Comparison of ENCODE assay signal across 14 cellular contexts in the genomic region with DNA sequence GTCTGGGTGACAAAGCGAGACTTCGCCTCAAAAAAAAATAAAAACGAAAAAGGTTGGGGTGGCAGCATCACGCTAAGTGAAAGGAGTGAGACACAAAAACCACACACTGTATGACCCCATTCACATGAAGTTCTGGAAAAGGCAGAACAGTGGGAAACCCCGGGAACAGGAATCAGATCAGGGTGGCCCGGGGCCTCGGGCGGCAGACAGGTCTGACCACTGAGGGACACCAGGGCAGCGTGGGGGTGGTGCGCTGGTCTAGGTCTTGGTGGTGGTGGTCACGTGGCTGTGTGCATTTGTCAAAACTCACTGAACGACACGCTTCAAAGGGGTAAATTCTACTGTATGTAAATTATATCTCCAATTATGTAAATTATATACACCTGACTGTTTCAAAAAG.
"Had no signal": no experiment of that assay in that cellular context is flagged by ENCODE, and none has a peak within 500 bp of the region (broad histone marks: within the 10 kb centered on the region; RNA-seq: fewer than 3 reads in every experiment).

No MANE protein-coding gene starts in this region.

- DNase-seq: KBM-7, MV-4-11, NCI-H1048, NCI-H1436 treated with DMSO at 0.1 percent for 48 hours, NCI-H1694, NCI-H187 treated with DMSO at 0.1 percent for 48 hours, NCI-H2171 treated with DMSO at 0.1 percent for 48 hours, NCI-H446 treated with DMSO at 0.1 percent for 48 hours, NCI-H510A treated with DMSO at 0.1 percent for 48 hours, NCI-H774, RPMI8226, SHP77, SK-N-SH, SW 1271 had no signal

- H3K9me3 ChIP-seq: SK-N-SH had no signal
